ENCODE assay signal across 8 cellular contexts in the genomic region with DNA sequence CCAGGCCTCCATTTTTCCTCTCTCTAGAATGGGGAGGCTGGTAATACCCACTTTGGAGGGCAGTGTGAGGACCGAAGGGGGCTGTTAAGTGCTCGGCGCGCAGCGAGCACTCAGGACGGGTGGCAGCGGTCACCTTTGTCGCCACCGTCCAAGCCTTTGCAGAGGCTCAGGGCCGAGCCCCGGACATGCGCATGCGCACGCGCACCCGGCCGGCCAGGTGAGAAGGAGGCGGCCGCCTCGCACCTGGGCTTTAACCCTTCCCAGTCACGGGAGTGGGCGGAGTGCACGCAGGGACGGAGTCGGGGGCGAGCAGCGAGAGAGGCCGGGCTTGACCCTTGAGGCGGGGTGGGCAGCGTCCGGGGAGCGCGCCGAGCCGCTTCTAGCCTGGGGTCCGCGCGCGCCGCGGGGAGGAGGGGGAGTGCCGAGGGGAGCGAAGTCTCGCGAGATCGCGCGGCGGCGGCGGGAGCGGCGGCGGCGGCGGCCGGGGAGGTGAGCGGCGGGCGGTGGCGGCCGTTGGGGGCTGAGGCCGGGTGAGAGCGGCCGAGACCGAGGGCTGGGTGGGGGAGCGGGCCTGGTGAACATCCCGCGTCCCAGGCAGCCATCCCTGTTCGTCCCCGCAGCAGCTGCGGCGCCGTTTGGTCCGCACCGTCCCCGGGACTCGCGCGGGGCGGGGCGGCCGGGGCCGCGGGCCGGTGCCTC. TPM values are rescaled to one million over a fixed set of nuclear protein-coding genes. Genes with fewer than 3 reads are reported as not detected.
DNase-seq lines count a peak whose midpoint lies in the region; TF ChIP-seq lines count a peak whose summit lies in the region.

A gene with protein sequence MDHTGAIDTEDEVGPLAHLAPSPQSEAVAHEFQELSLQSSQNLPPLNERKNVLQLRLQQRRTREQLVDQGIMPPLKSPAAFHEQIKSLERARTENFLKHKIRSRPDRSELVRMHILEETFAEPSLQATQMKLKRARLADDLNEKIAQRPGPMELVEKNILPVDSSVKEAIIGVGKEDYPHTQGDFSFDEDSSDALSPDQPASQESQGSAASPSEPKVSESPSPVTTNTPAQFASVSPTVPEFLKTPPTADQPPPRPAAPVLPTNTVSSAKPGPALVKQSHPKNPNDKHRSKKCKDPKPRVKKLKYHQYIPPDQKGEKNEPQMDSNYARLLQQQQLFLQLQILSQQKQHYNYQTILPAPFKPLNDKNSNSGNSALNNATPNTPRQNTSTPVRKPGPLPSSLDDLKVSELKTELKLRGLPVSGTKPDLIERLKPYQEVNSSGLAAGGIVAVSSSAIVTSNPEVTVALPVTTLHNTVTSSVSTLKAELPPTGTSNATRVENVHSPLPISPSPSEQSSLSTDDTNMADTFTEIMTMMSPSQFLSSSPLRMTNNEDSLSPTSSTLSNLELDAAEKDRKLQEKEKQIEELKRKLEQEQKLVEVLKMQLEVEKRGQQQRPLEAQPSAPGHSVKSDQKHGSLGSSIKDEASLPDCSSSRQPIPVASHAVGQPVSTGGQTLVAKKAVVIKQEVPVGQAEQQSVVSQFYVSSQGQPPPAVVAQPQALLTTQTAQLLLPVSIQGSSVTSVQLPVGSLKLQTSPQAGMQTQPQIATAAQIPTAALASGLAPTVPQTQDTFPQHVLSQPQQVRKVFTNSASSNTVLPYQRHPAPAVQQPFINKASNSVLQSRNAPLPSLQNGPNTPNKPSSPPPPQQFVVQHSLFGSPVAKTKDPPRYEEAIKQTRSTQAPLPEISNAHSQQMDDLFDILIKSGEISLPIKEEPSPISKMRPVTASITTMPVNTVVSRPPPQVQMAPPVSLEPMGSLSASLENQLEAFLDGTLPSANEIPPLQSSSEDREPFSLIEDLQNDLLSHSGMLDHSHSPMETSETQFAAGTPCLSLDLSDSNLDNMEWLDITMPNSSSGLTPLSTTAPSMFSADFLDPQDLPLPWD (plus strand): TSS at position 443 of the 699 bp plus-strand sequence. CDS start 69,288 bp downstream, outside the sequence.

- intact Hi-C loops in T-helper 2 cell treated with Interferon-gamma antibody and Interleukin-4, amounts not matched to agents 100 ng/mL and 5 ng/mL, for 36 hours (cut with micrococcal nuclease): loop anchor here (2.0 to 5.0 kb wide), 2 partner anchors 150 to 216 kb away; a partner anchor contains a TSS
- intact Hi-C loops in ascending aorta (cut with DNase I) (loop anchor here (2.0 to 5.0 kb wide), 3 partner anchors 54 to 149 kb away; a partner anchor contains a TSS), vagina (cut with DNase I) (loop anchor here (1.0 to 10.0 kb wide), 3 partner anchors 27 to 114 kb away; no protein-coding TSS in a partner anchor)

- TF ChIP-seq CTCF in GM12875 (IDR thresholded peaks at IDR 0.05; ENCODE audit: borderline replicate concordance, insufficient read depth, low read depth, low read length): no peak
- no peak for TF ChIP-seq CTCF in HFF-Myc (IDR thresholded peaks at IDR 0.05; ENCODE audit: low read depth, low read length, missing control alignments)
- no peak for TF ChIP-seq CTCF in ascending aorta (IDR thresholded peaks at IDR 0.05)
- no peak for TF ChIP-seq CTCF in vagina (IDR thresholded peaks at IDR 0.05)

- H3K4me1 ChIP-seq in ascending aorta (peaks cover 0 to 13% of the 10 kb centered on the region in 2 donors), vagina (peaks cover 31% of the 10 kb centered on the region)

- peak in 1 of 2 donors; percentile 37 for TF ChIP-seq POLR2A in vagina (IDR thresholded peaks at IDR 0.05)

- H3K36me3 ChIP-seq in ascending aorta (no peaks in the 10 kb centered on the region), vagina (no peaks in the 10 kb centered on the region)

- DNase-seq in HFF-Myc (ENCODE audit: extremely low read depth, low read depth) (no peak), NCI-H1048 (lab: John Stamatoyannopoulos, UW) (peak; percentile 0), ascending aorta (ENCODE audit: low spot score in 2 of 2) (peak in 1 of 2 donors; percentile 85), hepatic stellate cell (ENCODE audit: low spot score) (peak; percentile 76), renal cortical epithelial cell (ENCODE audit: low read depth) (peak; percentile 11), vagina (ENCODE audit: extremely low spot score in 2 of 2) (no peak)

- H3K27me3 ChIP-seq in ascending aorta (no peaks in the 10 kb centered on the region), vagina (no peaks in the 10 kb centered on the region)

- H3K9me3 ChIP-seq in ascending aorta (no peaks in the 10 kb centered on the region), vagina (no peaks in the 10 kb centered on the region)

- H3K27ac ChIP-seq in ascending aorta (peak within 1 kb of the TSS; percentile 57 to 74), vagina (peak within 1 kb of the TSS; percentile 82)

- peak within 1 kb of the TSS; percentile 82 for H3K4me3 ChIP-seq in GM12875 (ENCODE audit: low read depth, low read length)
- H3K4me3 ChIP-seq in HFF-Myc (replicated peaks; ENCODE audit: low read depth, low read length): peak within 1 kb of the TSS; percentile 70
- H3K4me3 ChIP-seq in ascending aorta: peak within 1 kb of the TSS; percentile 100
- peak within 1 kb of the TSS; percentile 72 to 97 for H3K4me3 ChIP-seq in vagina

RNA-seq across cellular contexts. Expression of the gene that starts here (rescaled TPM):
- total RNA-seq in T-helper 2 cell treated with Interferon-gamma antibody and Interleukin-4, amounts not matched to agents 100 ng/mL and 5 ng/mL, for 36 hours: 15.8 and 21.1 TPM in 2 replicates
- total RNA-seq in ascending aorta (89.4 TPM), renal cortical epithelial cell (4.9 and 21.9 TPM in 2 replicates), vagina (103 TPM)

Comparison
In these comparisons a context has a peak if more than half of its experiments do, and no peak if none do; other contexts are left out.
1. DNase-seq: peak in NCI-H1048 (single experiment), hepatic stellate cell (single experiment) and renal cortical epithelial cell (single experiment); none in HFF-Myc (single experiment) and vagina (0 of 2).
2. Peak in every context shown above with its lines, with median percentiles within 50 percentile points of each other: H3K4me3 ChIP-seq.